13 cellular contexts compared by ENCODE assay signal in the genomic region with DNA sequence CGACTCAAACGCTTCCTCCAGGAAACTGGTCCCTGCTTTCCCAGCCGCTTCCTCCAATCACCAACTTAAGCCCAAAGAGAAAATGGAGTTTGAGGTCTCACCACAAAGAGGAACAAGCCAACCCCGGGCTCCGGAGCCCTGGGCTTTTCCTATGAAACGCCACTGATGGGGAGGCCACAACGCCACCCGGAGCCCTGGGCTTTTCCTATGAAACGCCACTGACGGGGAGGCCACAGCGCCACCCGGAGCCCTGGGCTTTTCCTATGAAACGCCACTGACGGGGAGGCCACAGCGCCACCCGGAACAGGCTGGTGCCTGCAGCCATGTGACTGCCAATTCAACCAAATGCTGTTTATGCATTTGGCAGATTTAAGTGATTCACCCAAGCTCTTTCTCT. TPM values are rescaled to one million over a fixed set of nuclear protein-coding genes. Genes with fewer than 3 reads are reported as not detected.
DNase-seq lines count a peak whose midpoint lies in the region; ATAC-seq and TF ChIP-seq lines count a peak whose summit lies in the region.
"Had no signal": no experiment of that assay in that cellular context is flagged by ENCODE, and none has a peak within 500 bp of the region (broad histone marks: within the 10 kb centered on the region; RNA-seq: fewer than 3 reads in every experiment).

No MANE protein-coding gene starts in this region.

- intact Hi-C loops in Right ventricle myocardium inferior (cut with DNase I) (no loop called here), cardiac septum (cut with DNase I) (no loop called here), heart left ventricle (cut with DNase I) (loop anchor here in 1 of 10 donors (10.0 kb wide), 1 partner anchor 412 kb away; no protein-coding TSS in a partner anchor)

- H3K27ac ChIP-seq in heart left ventricle, result peak overlapping the region in 1 of 12 donors; percentile 23
- H3K27ac ChIP-seq: KMS-11, psoas muscle had no signal

- H3K9me3 ChIP-seq in heart left ventricle, result no peaks in the 10 kb centered on the region
- H3K9me3 ChIP-seq: psoas muscle had no signal

- H3K4me1 ChIP-seq in heart left ventricle, result peaks cover 0 to 39% (median 0%) of the 10 kb centered on the region in 12 donors
- H3K4me1 ChIP-seq: psoas muscle had no signal

- peaks cover 48% of the 10 kb centered on the region for H3K4me1 Mint-ChIP-seq in stimulated activated naive CD8-positive, alpha-beta T cell treated with anti-CD3 and anti-CD28 coated beads, Interleukin-15, amount 100 ng/mL, for 72 hours

- no peaks in the 10 kb centered on the region for H3K27me3 Mint-ChIP-seq in stimulated activated naive CD8-positive, alpha-beta T cell treated with anti-CD3 and anti-CD28 coated beads, Interleukin-15, amount 100 ng/mL, for 72 hours

- 78 to 88% (median 82%) methylated on average over 16 of the region's 16 CpGs for WGBS in heart left ventricle, 4 donors

- H3K27ac Mint-ChIP-seq in stimulated activated naive CD8-positive, alpha-beta T cell treated with anti-CD3 and anti-CD28 coated beads, Interleukin-15, amount 100 ng/mL, for 72 hours, result peak overlapping the region; percentile 85 to 89

- DNase-seq in Right ventricle myocardium inferior (ENCODE audit: missing footprints) (peak; percentile 81), cardiac septum (ENCODE audit: low spot score) (no peak), SKM-1 (lab: John Stamatoyannopoulos, UW; ENCODE audit: unreplicated experiment) (peak; percentile 61), heart left ventricle (peak in 3 of 5 donors; percentile 33 to 73 (median 69)), NCI-H82 (lab: John Stamatoyannopoulos, UW) (no peak), AG20443 (ENCODE audit: low spot score) (no peak)
- DNase-seq in stimulated activated naive CD8-positive, alpha-beta T cell treated with anti-CD3 and anti-CD28 coated beads, Interleukin-15, amount 100 ng/mL, for 72 hours, result no peak
- DNase-seq: activated effector memory CD4-positive, alpha-beta T cell treated with anti-CD3 and anti-CD28 coated beads, Interleukin-2, amount 50 U/mL, for 16 hours; effector CD8-positive, alpha-beta T cell; psoas muscle; stimulated activated naive CD4-positive, alpha-beta T cell had no signal

- H3K9me3 Mint-ChIP-seq in stimulated activated naive CD8-positive, alpha-beta T cell treated with anti-CD3 and anti-CD28 coated beads, Interleukin-15, amount 100 ng/mL, for 72 hours, result no peaks in the 10 kb centered on the region

- H3K36me3 ChIP-seq in heart left ventricle, result no peaks in the 10 kb centered on the region

- peak overlapping the region; percentile 73 to 77 for H3K4me3 Mint-ChIP-seq in stimulated activated naive CD8-positive, alpha-beta T cell treated with anti-CD3 and anti-CD28 coated beads, Interleukin-15, amount 100 ng/mL, for 72 hours

- no peak for TF ChIP-seq CTCF in heart left ventricle (IDR thresholded peaks at IDR 0.05)

- no peak overlapping the region for H3K4me3 ChIP-seq in heart left ventricle
- H3K4me3 ChIP-seq: psoas muscle had no signal

- no peaks in the 10 kb centered on the region for H3K27me3 ChIP-seq in heart left ventricle

- TF ChIP-seq POLR2A in heart left ventricle (IDR thresholded peaks at IDR 0.05), result no peak

- ATAC-seq in Right ventricle myocardium inferior, result peak; percentile 17
- no peak for ATAC-seq in heart left ventricle
- peak; percentile 24 for ATAC-seq in stimulated activated naive CD8-positive, alpha-beta T cell treated with anti-CD3 and anti-CD28 coated beads, Interleukin-15, amount 100 ng/mL, for 72 hours
- ATAC-seq in GM18519 (IDR thresholded peaks at IDR 0.05; ENCODE audit: low FRiP score, unreplicated experiment), result no peak
- ATAC-seq: psoas muscle had no signal

RNA-seq across cellular contexts. Expression of a gene that starts 45.8 kb away (rescaled TPM):
- total RNA-seq in Right ventricle myocardium inferior (24.9 TPM), cardiac septum (55.4 TPM), heart left ventricle (100 to 1,000 TPM in 1 of 9 donors, 10 to 100 TPM in 8; 13.2 to 127 (median 45.9) TPM)
- polyA plus RNA-seq in heart left ventricle, result 10 to 100 TPM in 1 of 2 donors, 1 to 10 TPM in 1; 4.0 to 33.1 TPM

Comparison
In these comparisons a context has a peak if more than half of its experiments do, and no peak if none do; other contexts are left out.
1. ATAC-seq: peak in Right ventricle myocardium inferior (single experiment) and stimulated activated naive CD8-positive, alpha-beta T cell treated with anti-CD3 and anti-CD28 coated beads, Interleukin-15, amount 100 ng/mL, for 72 hours (single experiment); none in heart left ventricle (0 of 4) and GM18519 (single experiment).
2. DNase-seq: peak in Right ventricle myocardium inferior (single experiment), SKM-1 (single experiment) and heart left ventricle (3 of 5); none in cardiac septum (single experiment), stimulated activated naive CD8-positive, alpha-beta T cell treated with anti-CD3 and anti-CD28 coated beads, Interleukin-15, amount 100 ng/mL, for 72 hours (0 of 2), NCI-H82 (single experiment) and AG20443 (single experiment).